8 cellular contexts compared by ENCODE assay signal in the genomic region with DNA sequence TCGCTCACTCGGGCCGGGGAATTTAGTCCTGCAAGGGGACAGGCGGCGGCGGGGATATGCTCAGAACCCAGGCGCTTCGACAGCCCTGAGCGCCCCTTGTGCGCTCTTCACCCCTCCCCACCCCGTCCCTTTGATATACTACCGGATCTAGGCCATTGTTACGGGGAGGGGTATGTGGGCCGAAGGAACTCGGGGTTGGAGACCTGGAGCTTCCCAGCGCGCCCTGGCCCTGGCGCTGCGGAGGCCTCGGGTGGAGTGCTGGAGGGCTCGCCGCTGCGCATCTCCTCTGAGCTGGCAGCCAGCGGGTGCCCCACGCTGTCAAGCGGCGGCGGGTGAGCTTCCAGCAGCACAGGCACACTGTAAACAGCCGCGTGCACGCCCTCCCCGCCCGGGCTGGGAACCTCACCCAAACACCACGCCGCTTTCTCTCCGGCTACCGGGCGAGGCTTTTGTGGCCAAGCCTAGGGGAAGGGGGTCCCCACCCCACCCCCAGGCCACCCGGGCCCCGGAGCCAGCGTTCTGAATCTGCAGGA. TPM values are rescaled to one million over a fixed set of nuclear protein-coding genes. Genes with fewer than 3 reads are reported as not detected.
DNase-seq lines count a peak whose midpoint lies in the region; ATAC-seq, FAIRE-seq and TF ChIP-seq lines count a peak whose summit lies in the region.

No MANE protein-coding gene starts in this region.

- FAIRE-seq in GM12892 (lab: Jason Lieb, UNC) = no peak

- H3K27ac ChIP-seq in HUES48 (ENCODE audit: low read depth, low read length) = peak overlapping the region; percentile 33

- H3K36me3 Mint-ChIP-seq in activated naive CD8-positive, alpha-beta T cell treated with anti-CD3 and anti-CD28 coated beads, Interleukin-2, amount 50 U/mL, for 24 hours (ENCODE audit: low read depth) = peaks cover 1% of the 10 kb centered on the region
- no peaks in the 10 kb centered on the region for H3K36me3 Mint-ChIP-seq in immature natural killer cell

- peaks cover 31% of the 10 kb centered on the region for H3K4me1 Mint-ChIP-seq in activated naive CD8-positive, alpha-beta T cell treated with anti-CD3 and anti-CD28 coated beads, Interleukin-2, amount 50 U/mL, for 24 hours
- H3K4me1 Mint-ChIP-seq in immature natural killer cell = peaks cover 12 to 19% of the 10 kb centered on the region in 2 donors

- no peak for TF ChIP-seq POLR2A in GM12892 (IDR thresholded peaks at IDR 0.05; ENCODE audit: low read depth, low read length)

- ATAC-seq in activated naive CD8-positive, alpha-beta T cell treated with anti-CD3 and anti-CD28 coated beads, Interleukin-2, amount 50 U/mL, for 24 hours = no peak
- no peak for ATAC-seq in stimulated activated naive CD8-positive, alpha-beta T cell treated with anti-CD3 and anti-CD28 coated beads, Interleukin-15, Interleukin-2, amounts not matched to agents 100 U/mL and 50 U/mL, for 24 hours

- H3K27me3 Mint-ChIP-seq in activated naive CD8-positive, alpha-beta T cell treated with anti-CD3 and anti-CD28 coated beads, Interleukin-2, amount 50 U/mL, for 24 hours = peaks cover 2% of the 10 kb centered on the region
- peaks cover 8 to 18% (median 14%) of the 10 kb centered on the region in 3 donors for H3K27me3 Mint-ChIP-seq in immature natural killer cell (ENCODE audit: low read depth in 3 of 3)

- H3K4me3 ChIP-seq in AG10803 (ENCODE audit: low read length) (peak overlapping the region; percentile 29; the same call in 1 of the 2 replicates), HUES48 (ENCODE audit: low read depth, low read length) (peak overlapping the region; percentile 55)

- peak overlapping the region; percentile 45 for H3K4me3 Mint-ChIP-seq in activated naive CD8-positive, alpha-beta T cell treated with anti-CD3 and anti-CD28 coated beads, Interleukin-2, amount 50 U/mL, for 24 hours
- peak overlapping the region; percentile 64 to 79 (median 68) for H3K4me3 Mint-ChIP-seq in immature natural killer cell

- peaks cover 37% of the 10 kb centered on the region for H3K4me1 ChIP-seq in HUES48 (ENCODE audit: control insufficient read depth, insufficient read depth, low read length)

- no peaks in the 10 kb centered on the region for H3K9me3 ChIP-seq in HUES48 (ENCODE audit: control insufficient read depth, insufficient read depth, low read length)

- no peak for DNase-seq in AG10803 (ENCODE audit: low read depth)
- DNase-seq in activated naive CD8-positive, alpha-beta T cell treated with anti-CD3 and anti-CD28 coated beads, Interleukin-2, amount 50 U/mL, for 24 hours = peak; percentile 36
- no peak for DNase-seq in immature natural killer cell
- DNase-seq in stimulated activated naive CD8-positive, alpha-beta T cell treated with anti-CD3 and anti-CD28 coated beads, Interleukin-15, Interleukin-2, amounts not matched to agents 100 U/mL and 50 U/mL, for 24 hours = peak; percentile 45
- DNase-seq in GM12892 (ENCODE audit: insufficient read length) = no peak
- no peak for DNase-seq in NCI-H1048 (lab: John Stamatoyannopoulos, UW)
- DNase-seq in dedifferentiated amniotic fluid mesenchymal stem cell (ENCODE audit: extremely low spot score) = no peak

- no peak overlapping the region; the same call in 1 of the 2 replicates for H3K9ac ChIP-seq in HUES48 (ENCODE audit: low read depth, low read length)

- no peak for TF ChIP-seq CTCF in AG10803 (conservative IDR thresholded peaks at IDR 0.05; ENCODE audit: low read length)

- no peak overlapping the region for H3K27ac Mint-ChIP-seq in activated naive CD8-positive, alpha-beta T cell treated with anti-CD3 and anti-CD28 coated beads, Interleukin-2, amount 50 U/mL, for 24 hours
- H3K27ac Mint-ChIP-seq in immature natural killer cell = no peak overlapping the region

- peaks cover 67% of the 10 kb centered on the region for H3K27me3 ChIP-seq in HUES48 (ENCODE audit: control insufficient read depth, insufficient read depth, low read length)

- no peaks in the 10 kb centered on the region for H3K36me3 ChIP-seq in HUES48 (ENCODE audit: control insufficient read depth, insufficient read depth, low read length)

- no peaks in the 10 kb centered on the region for H3K9me3 Mint-ChIP-seq in activated naive CD8-positive, alpha-beta T cell treated with anti-CD3 and anti-CD28 coated beads, Interleukin-2, amount 50 U/mL, for 24 hours
- H3K9me3 Mint-ChIP-seq in immature natural killer cell = no peaks in the 10 kb centered on the region

RNA-seq across cellular contexts. Expression of a gene that starts 54.5 kb away (rescaled TPM):
- 1 to 10 TPM in 2 of 3 donors, not detected in 1; 3.4 to 7.2 TPM for polyA plus RNA-seq in immature natural killer cell
- polyA plus RNA-seq in GM12892 (2012; ENCODE audit: missing spikeins) = 9.0 TPM

Comparison
In these comparisons a context has a peak if more than half of its experiments do, and no peak if none do; other contexts are left out.
1. DNase-seq: peak in activated naive CD8-positive, alpha-beta T cell treated with anti-CD3 and anti-CD28 coated beads, Interleukin-2, amount 50 U/mL, for 24 hours (single experiment) and stimulated activated naive CD8-positive, alpha-beta T cell treated with anti-CD3 and anti-CD28 coated beads, Interleukin-15, Interleukin-2, amounts not matched to agents 100 U/mL and 50 U/mL, for 24 hours (single experiment); none in AG10803 (single experiment), immature natural killer cell (0 of 3), GM12892 (single experiment), NCI-H1048 (single experiment) and dedifferentiated amniotic fluid mesenchymal stem cell (single experiment).